In the genomic region with DNA sequence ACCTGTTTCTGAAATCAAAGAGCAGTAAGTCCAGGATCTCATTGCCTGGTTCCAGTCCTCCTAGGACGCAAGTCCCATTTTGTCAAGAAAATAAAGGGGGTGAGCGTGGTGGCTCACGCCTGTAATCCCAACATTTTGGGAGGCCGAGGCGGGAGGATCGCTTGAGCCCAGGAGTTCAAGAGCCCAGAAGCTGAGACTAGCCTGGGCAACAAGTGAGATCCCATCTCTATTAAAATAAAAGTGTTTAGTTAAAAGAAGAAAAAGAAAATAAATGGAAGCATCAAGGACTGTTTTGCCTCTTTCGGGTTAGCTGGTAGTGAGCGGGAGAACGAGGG, we compare ENCODE assay signal across 1 cellular context.
TF ChIP-seq lines count a peak whose summit lies in the region.

No MANE protein-coding gene starts in this region.

TF ChIP-seq in GM12878, 131 proteins besides CTCF, POLR2A, EP300 and RAD21:
- TF ChIP-seq MTA3 (IDR thresholded peaks at IDR 0.05; ENCODE audit: borderline replicate concordance, low read length) = no peak
- no peak for TF ChIP-seq NFYA (IDR thresholded peaks at IDR 0.05; ENCODE audit: borderline replicate concordance, low read depth, low read length)
- TF ChIP-seq RB1 (IDR thresholded peaks at IDR 0.05; ENCODE audit: borderline replicate concordance) = no peak
- TF ChIP-seq MTA2 (IDR thresholded peaks at IDR 0.05; ENCODE audit: low read depth) = peak; percentile 34; the same call in 1 of the 2 replicates
- no peak for TF ChIP-seq ZBED1 (IDR thresholded peaks at IDR 0.05; ENCODE audit: borderline replicate concordance)
- no peak for TF ChIP-seq ZZZ3 (IDR thresholded peaks at IDR 0.05; ENCODE audit: control insufficient read depth, insufficient read length, low read depth)
- no peak for TF ChIP-seq POU2F2 (IDR thresholded peaks at IDR 0.05; ENCODE audit: borderline replicate concordance, low read depth, low read length)
- no peak for TF ChIP-seq CREM (IDR thresholded peaks at IDR 0.05; ENCODE audit: low read depth)
